11 cellular contexts compared by ENCODE assay signal in the genomic region with DNA sequence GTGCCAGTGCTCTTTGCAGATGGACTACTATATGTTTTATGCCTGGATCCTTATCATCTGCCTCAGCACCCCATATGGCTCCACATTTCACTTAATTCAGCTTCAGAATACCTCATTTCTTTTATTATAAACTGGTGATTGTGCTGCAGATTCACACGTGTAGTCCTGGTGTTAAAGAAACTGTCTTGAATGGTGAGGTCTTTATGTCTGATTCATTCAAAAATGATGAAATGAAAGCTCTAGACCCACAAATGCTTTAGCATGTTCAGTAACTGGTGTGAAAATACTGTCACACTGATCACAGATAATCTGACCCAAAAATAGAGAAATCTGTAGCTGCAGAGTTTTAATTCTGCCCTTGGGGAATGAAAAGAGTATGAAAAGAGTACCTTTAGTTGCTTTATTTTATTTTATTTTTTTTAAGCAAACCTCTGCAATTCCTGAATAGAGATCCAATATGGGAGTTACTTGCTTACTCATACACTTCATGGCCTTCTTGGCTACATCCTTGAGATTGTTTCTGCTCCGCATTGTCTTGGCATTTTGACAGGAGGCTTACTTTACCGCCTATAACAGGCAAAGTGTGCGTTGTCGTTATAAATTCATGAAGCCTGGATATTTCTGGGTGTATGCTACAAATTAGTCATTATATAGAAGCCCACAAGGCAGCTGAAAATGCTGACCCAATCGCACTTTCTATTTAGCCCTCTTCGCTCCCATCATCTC. TPM values are rescaled to one million over a fixed set of nuclear protein-coding genes. Genes with fewer than 3 reads are reported as not detected.
DNase-seq lines count a peak whose midpoint lies in the region; ATAC-seq, FAIRE-seq and TF ChIP-seq lines count a peak whose summit lies in the region.
"Had no signal": no experiment of that assay in that cellular context is flagged by ENCODE, and none has a peak within 500 bp of the region (broad histone marks: within the 10 kb centered on the region; RNA-seq: fewer than 3 reads in every experiment).

No MANE protein-coding gene starts in this region.

- no peaks in the 10 kb centered on the region for H3K9me3 Mint-ChIP-seq in activated CD8-positive, alpha-beta T cell treated with anti-CD3 and anti-CD28 coated beads for 36 hours

- peak overlapping the region; percentile 78 for H3K27ac ChIP-seq in Panc1 (ENCODE audit: low read length)
- H3K27ac ChIP-seq in endothelial cell of umbilical vein (ENCODE audit: insufficient read depth, low read depth, low read length): peak overlapping the region; percentile 15
- H3K27ac ChIP-seq in osteoblast (ENCODE audit: low read depth, low read length): peak overlapping the region; percentile 84
- H3K27ac ChIP-seq: thoracic aorta had no signal

- FAIRE-seq in endothelial cell of umbilical vein (lab: Jason Lieb, UNC): no peak

- BruUV-seq in Panc1 (replicated peaks; lab: Mats Ljungman, UMichigan): no TSS peak
- BruUV-seq in endothelial cell of umbilical vein (replicated peaks; lab: Mats Ljungman, UMichigan): no TSS peak

- no peaks in the 10 kb centered on the region for H3K9me1 ChIP-seq in endothelial cell of umbilical vein (replicated peaks; ENCODE audit: control insufficient read depth, extremely low read depth, insufficient read depth, low read length)

- no peak overlapping the region for H2AFZ ChIP-seq in endothelial cell of umbilical vein (ENCODE audit: low read depth, low read length)
- no peak overlapping the region for H2AFZ ChIP-seq in osteoblast (ENCODE audit: low read length)

- no peak overlapping the region for H3K27ac Mint-ChIP-seq in activated CD8-positive, alpha-beta T cell treated with anti-CD3 and anti-CD28 coated beads for 36 hours

- no peaks in the 10 kb centered on the region for H3K27me3 ChIP-seq in Panc1 (ENCODE audit: control insufficient read depth, insufficient read depth, low read length)
- H3K27me3 ChIP-seq in endothelial cell of umbilical vein (ENCODE audit: control insufficient read depth in 2 of 2, insufficient read depth in 2 of 2, low read length in 2 of 2): no peaks in the 10 kb centered on the region
- no peaks in the 10 kb centered on the region for H3K27me3 ChIP-seq in osteoblast (ENCODE audit: insufficient read depth, low read length)

- TF ChIP-seq CTCF in Panc1 (IDR thresholded peaks at IDR 0.05) (no peak), endothelial cell of umbilical vein (IDR thresholded peaks at IDR 0.05; ENCODE audit: extremely low read depth in 1 of 2, insufficient read depth in 1 of 2, low read depth in 1 of 2, low read length in 2 of 2) (no peak), osteoblast (IDR thresholded peaks at IDR 0.05; ENCODE audit: extremely low read depth, low read depth, low read length) (no peak)
- TF ChIP-seq CTCF in activated CD8-positive, alpha-beta T cell treated with anti-CD3 and anti-CD28 coated beads for 36 hours (IDR thresholded peaks at IDR 0.05): no peak

- no peaks in the 10 kb centered on the region for H3K9me3 ChIP-seq in Panc1 (ENCODE audit: control insufficient read depth, insufficient read depth, low read depth, low read length)
- no peaks in the 10 kb centered on the region for H3K9me3 ChIP-seq in endothelial cell of umbilical vein (replicated peaks; ENCODE audit: control insufficient read depth, insufficient read depth, low read length)
- no peaks in the 10 kb centered on the region for H3K9me3 ChIP-seq in osteoblast (ENCODE audit: low read depth, low read length)
- H3K9me3 ChIP-seq: thoracic aorta had no signal

- H3K9ac ChIP-seq in endothelial cell of umbilical vein (replicated peaks; ENCODE audit: extremely low read depth, insufficient read depth, low read length): peak overlapping the region; percentile 97

- H3K4me1 ChIP-seq in Panc1 (ENCODE audit: control insufficient read depth, insufficient read depth, low read length): peaks cover 34% of the 10 kb centered on the region
- peaks cover 33% of the 10 kb centered on the region for H3K4me1 ChIP-seq in endothelial cell of umbilical vein (ENCODE audit: control insufficient read depth, extremely low read depth, insufficient read depth, low read length)
- H3K4me1 ChIP-seq in osteoblast (ENCODE audit: insufficient read depth, low read length): peaks cover 61% of the 10 kb centered on the region

- peaks cover 80% of the 10 kb centered on the region for H3K79me2 ChIP-seq in endothelial cell of umbilical vein (ENCODE audit: control insufficient read depth, insufficient read depth, low read length)
- peaks cover 95% of the 10 kb centered on the region for H3K79me2 ChIP-seq in osteoblast (ENCODE audit: insufficient read depth, low read length)

- no peak for TF ChIP-seq POLR2A in endothelial cell of umbilical vein (IDR thresholded peaks at IDR 0.05; ENCODE audit: low read depth, low read length)

- in situ Hi-C loops in Panc1 (cut with HindIII; ENCODE audit: low pct_unique_long_range_greater_than_20kb, low sequenced_read_pairs): no loop called here

- H3K36me3 Mint-ChIP-seq in activated CD8-positive, alpha-beta T cell treated with anti-CD3 and anti-CD28 coated beads for 36 hours (ENCODE audit: low read depth): no peaks in the 10 kb centered on the region

- H3K36me3 ChIP-seq in Panc1 (ENCODE audit: control insufficient read depth, insufficient read depth, low read length) (peaks cover 3% of the 10 kb centered on the region), endothelial cell of umbilical vein (ENCODE audit: control insufficient read depth in 2 of 2, extremely low read depth in 1 of 2, insufficient read depth in 2 of 2, low read length in 2 of 2) (peaks cover 2 to 10% of the 10 kb centered on the region in 2 experiments), osteoblast (ENCODE audit: insufficient read depth, low read length) (peaks cover 36% of the 10 kb centered on the region)

- H4K20me1 ChIP-seq in endothelial cell of umbilical vein (replicated peaks; ENCODE audit: control insufficient read depth, extremely low read depth, insufficient read depth, low read length) (peaks cover 7% of the 10 kb centered on the region), osteoblast (ENCODE audit: insufficient read depth, low read length) (peaks cover 62% of the 10 kb centered on the region)

- peaks cover 30% of the 10 kb centered on the region for H3K4me1 Mint-ChIP-seq in activated CD8-positive, alpha-beta T cell treated with anti-CD3 and anti-CD28 coated beads for 36 hours (ENCODE audit: low read depth)

- CTCF ChIA-PET in Panc1 (lab: Charles Lee): no interaction called here
- CTCF ChIA-PET in endothelial cell of umbilical vein (lab: Charles Lee): interaction anchor here (0.7 to 2.2 kb wide), 4 partner anchors 7 to 285 kb away, joined by 3 to 15 read pairs (median 4); no protein-coding TSS in a partner anchor
- CTCF ChIA-PET in activated CD8-positive, alpha-beta T cell treated with anti-CD3 and anti-CD28 coated beads for 36 hours (lab: Charles Lee): interaction anchor here (1.7 to 10.6 kb wide), 2 partner anchors 13 to 23 kb away, joined by 4 to 228 read pairs; no protein-coding TSS in a partner anchor

- dilution Hi-C loops in endothelial cell of umbilical vein (cut with MboI; ENCODE audit: extremely low pct_ligation_motif_present, low sequenced_read_pairs): no loop called here

- ATAC-seq in Panc1: no peak
- no peak for ATAC-seq in activated CD8-positive, alpha-beta T cell treated with anti-CD3 and anti-CD28 coated beads for 36 hours
- ATAC-seq: left colon had no signal

- POLR2A ChIA-PET in Panc1 (lab: Charles Lee) (no interaction called here), endothelial cell of umbilical vein (lab: Charles Lee) (no interaction called here)
- POLR2A ChIA-PET in activated CD8-positive, alpha-beta T cell treated with anti-CD3 and anti-CD28 coated beads for 36 hours (lab: Charles Lee): no interaction called here

- DNase-seq in Daoy (ENCODE audit: low read depth): peak; percentile 51
- DNase-seq in Panc1 (ENCODE audit: low read depth, low spot score): no peak
- DNase-seq in endothelial cell of umbilical vein (ENCODE audit: low read depth, low spot score): peak; percentile 31
- peak; percentile 94 for DNase-seq in osteoblast (ENCODE audit: insufficient read length, low spot score, missing footprints)
- no peak for DNase-seq in GM19238 (ENCODE audit: insufficient read length, low spot score)
- no peak for DNase-seq in COLO668 (lab: John Stamatoyannopoulos, UW; ENCODE audit: unreplicated experiment)
- DNase-seq in activated CD8-positive, alpha-beta T cell treated with anti-CD3 and anti-CD28 coated beads for 36 hours: no peak
- no peak for DNase-seq in stimulated activated CD4-positive, alpha-beta T cell treated with anti-CD3 and anti-CD28 coated beads, Interleukin-15, amount 100 ng/mL, for 24 hours
- DNase-seq: activated CD4-positive, alpha-beta T cell treated with anti-CD3 and anti-CD28 coated beads for 4 hours; left colon had no signal

- H3K4me3 Mint-ChIP-seq in activated CD8-positive, alpha-beta T cell treated with anti-CD3 and anti-CD28 coated beads for 36 hours: no peak overlapping the region

- peak overlapping the region; percentile 71 to 90 for H3K4me3 ChIP-seq in Panc1 (ENCODE audit: low read depth in 2 of 2, low read length in 2 of 2)
- peak overlapping the region; percentile 84 to 98 (median 87) for H3K4me3 ChIP-seq in endothelial cell of umbilical vein (replicated peaks in 1 of 3; ENCODE audit: insufficient read depth in 1 of 3, low read depth in 1 of 3, low read length in 3 of 3)
- H3K4me3 ChIP-seq in osteoblast (ENCODE audit: insufficient read depth, low read length): peak overlapping the region; percentile 78

- peaks cover 35% of the 10 kb centered on the region for H3K27me3 Mint-ChIP-seq in activated CD8-positive, alpha-beta T cell treated with anti-CD3 and anti-CD28 coated beads for 36 hours

- intact Hi-C loops in Panc1 (cut with micrococcal nuclease; ENCODE audit: unreplicated experiment): loop anchor here (10.0 kb wide), 1 partner anchor 1241 kb away; no protein-coding TSS in a partner anchor
- intact Hi-C loops in endothelial cell of umbilical vein (cut with micrococcal nuclease): loop anchor here (10.0 kb wide), 1 partner anchor 1841 kb away; a partner anchor contains a TSS
- intact Hi-C loops in activated CD8-positive, alpha-beta T cell treated with anti-CD3 and anti-CD28 coated beads for 36 hours (cut with micrococcal nuclease): no loop called here

- H3K4me2 ChIP-seq in endothelial cell of umbilical vein (ENCODE audit: insufficient read depth, low read length): peak overlapping the region; percentile 93
- peak overlapping the region; percentile 80 for H3K4me2 ChIP-seq in osteoblast (ENCODE audit: insufficient read depth, low read length)

RNA-seq across cellular contexts. Expression of a gene that starts 2.7 kb away (rescaled TPM):
- 12.5 and 17.9 TPM in 2 replicates for total RNA-seq in Daoy (2014; rRNA removed; shearing (Covaris generic))
- total RNA-seq in Panc1 (2021; ENCODE audit: unreplicated experiment) (25.4 TPM), endothelial cell of umbilical vein (27.5 and 31.3 TPM in 2 replicates), osteoblast (70.9 and 81.3 TPM in 2 replicates)
- 17.0 TPM for polyA plus RNA-seq in Panc1 (2012; ENCODE audit: insufficient read length)
- 15.0 and 16.2 TPM in 2 replicates for polyA plus RNA-seq in endothelial cell of umbilical vein
- polyA plus RNA-seq in endothelial cell of umbilical vein (2011; cell fraction: cytosol; rRNA removed): 13.5 and 14.2 TPM in 2 replicates
- 29.2 and 29.3 TPM in 2 replicates for polyA plus RNA-seq in endothelial cell of umbilical vein (2011; cell fraction: nucleus; rRNA removed)
- 11.3 and 14.2 TPM in 2 replicates for polyA plus RNA-seq in endothelial cell of umbilical vein (2012)
- 32.2 and 38.1 TPM in 2 replicates for polyA minus RNA-seq in endothelial cell of umbilical vein
- polyA minus RNA-seq in endothelial cell of umbilical vein (2011; cell fraction: cytosol; rRNA and poly(A)+ RNA removed): 13.5 TPM
- 60.5 and 67.9 TPM in 2 replicates for polyA minus RNA-seq in endothelial cell of umbilical vein (2011; cell fraction: nucleus; rRNA and poly(A)+ RNA removed)
- 1 to 10 TPM; 1.6 to 1.9 TPM for total RNA-seq in activated CD8-positive, alpha-beta T cell treated with anti-CD3 and anti-CD28 coated beads for 36 hours

Comparison
In these comparisons a context has a peak if more than half of its experiments do, and no peak if none do; other contexts are left out.
1. DNase-seq: peak in Daoy (single experiment), endothelial cell of umbilical vein (single experiment) and osteoblast (single experiment); none in Panc1 (single experiment), GM19238 (single experiment), COLO668 (single experiment), activated CD8-positive, alpha-beta T cell treated with anti-CD3 and anti-CD28 coated beads for 36 hours (single experiment) and stimulated activated CD4-positive, alpha-beta T cell treated with anti-CD3 and anti-CD28 coated beads, Interleukin-15, amount 100 ng/mL, for 24 hours (single experiment).
2. H3K27ac ChIP-seq: peak in every context shown above with its lines; median percentile 84 in osteoblast; 78 in Panc1; 15 in endothelial cell of umbilical vein.
3. Peak in every context shown above with its lines, with median percentiles within 50 percentile points of each other: H3K4me3 ChIP-seq.